ENCODE assay signal across 36 cellular contexts in the genomic region with DNA sequence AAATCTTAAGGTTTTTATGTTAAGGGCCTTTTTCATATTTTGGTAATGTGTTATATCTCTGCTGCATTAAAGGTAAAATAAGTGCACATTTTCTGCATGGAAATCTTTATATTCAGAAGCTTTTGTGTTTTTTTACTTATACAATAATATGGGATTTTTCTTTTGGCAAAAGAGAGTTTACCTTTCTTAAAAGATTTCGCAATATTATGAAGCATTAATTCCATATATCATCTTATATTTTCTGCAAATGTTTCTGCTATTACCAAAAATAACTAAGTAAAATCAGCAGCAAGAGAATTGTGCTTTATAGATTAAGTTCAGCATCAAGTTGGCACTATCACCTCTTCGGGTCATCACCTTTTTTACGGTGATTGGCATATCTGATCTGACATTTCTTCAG.
"Had no signal": no experiment of that assay in that cellular context is flagged by ENCODE, and none has a peak within 500 bp of the region (broad histone marks: within the 10 kb centered on the region; RNA-seq: fewer than 3 reads in every experiment).

No MANE protein-coding gene starts in this region.

- H3K9me3 Mint-ChIP-seq: activated B cell treated with CpG ODN at 0.5 μM for 24 hours; activated CD4-positive, alpha-beta T cell treated with anti-CD3 and anti-CD28 coated beads, Interleukin-2, amount 10 ng/mL, durations not matched to agents 24 days and 14 days had no signal

- H3K36me3 ChIP-seq: adrenal gland, brain microvascular endothelial cell, breast epithelium had no signal

- H3K27ac ChIP-seq: adrenal gland, body of pancreas, brain microvascular endothelial cell, breast epithelium, VCaP had no signal

- ATAC-seq: activated CD8-positive, alpha-beta T cell treated with anti-CD3 and anti-CD28 coated beads for 36 hours; activated naive CD4-positive, alpha-beta T cell treated with anti-CD3 and anti-CD28 coated beads, Interleukin-2, amount 50 U/mL, for 72 hours; activated T-cell treated with anti-CD3 and anti-CD28 coated beads, Interleukin-2, amount 50 U/mL, for 4 hours; activated T-cell treated with anti-CD3 and anti-CD28 coated beads, Interleukin-2, amount 50 U/mL, for 72 hours; activated T-helper 17 cell treated with anti-CD3 and anti-CD28 coated beads, Interleukin-2, amount 50 U/mL, for 72 hours; body of pancreas had no signal

- FAIRE-seq: astrocyte, TTC549 had no signal

- H3K9me3 ChIP-seq: adrenal gland, body of pancreas, breast epithelium had no signal

- H3K4me3 ChIP-seq: adrenal gland, body of pancreas, breast epithelium had no signal

- DNase-seq: activated B cell treated with CpG ODN at 0.5 μM for 24 hours; activated CD4-positive, alpha-beta memory T cell treated with anti-CD3 and anti-CD28 coated beads for 36 hours; activated CD4-positive, alpha-beta T cell treated with anti-CD3 and anti-CD28 coated beads for 4 hours; activated CD4-positive, alpha-beta T cell treated with anti-CD3 and anti-CD28 coated beads, Interleukin-2, amount 10 ng/mL, durations not matched to agents 24 days and 14 days; activated CD4-positive, alpha-beta T cell treated with anti-CD3 and anti-CD28 coated beads, Interleukin-2, amount 50 U/mL, for 1 hour; activated CD4-positive, alpha-beta T cell treated with anti-CD3 and anti-CD28 coated beads, Interleukin-2, amount 50 U/mL, for 4 hours; activated CD4-positive, CD25-positive, alpha-beta regulatory T cell treated with anti-CD3 and anti-CD28 coated beads, Interleukin-2, amount 50 U/mL, for 72 hours; activated CD8-positive, alpha-beta memory T cell treated with anti-CD3 and anti-CD28 coated beads, Interleukin-2, amount 50 U/mL, for 4 hours; activated CD8-positive, alpha-beta T cell treated with anti-CD3 and anti-CD28 coated beads for 36 hours; activated effector memory CD4-positive, alpha-beta T cell treated with anti-CD3 and anti-CD28 coated beads, Interleukin-2, amount 50 U/mL, for 16 hours; activated gamma-delta T cell treated with Interleukin-2 at 50 U/mL for 16 hours; activated naive CD4-positive, alpha-beta T cell; activated naive CD4-positive, alpha-beta T cell treated with anti-CD3 and anti-CD28 coated beads for 36 hours; activated naive CD4-positive, alpha-beta T cell treated with anti-CD3 and anti-CD28 coated beads, Interleukin-2, amount 50 U/mL, for 16 hours; activated naive CD8-positive, alpha-beta T cell treated with anti-CD3 and anti-CD28 coated beads for 36 hours; activated T-cell treated with anti-CD3 and anti-CD28 coated beads for 4 hours; activated T-cell treated with anti-CD3 and anti-CD28 coated beads, Interleukin-2, amount 50 U/mL, for 1 hour; activated T-cell treated with anti-CD3 and anti-CD28 coated beads, Interleukin-2, amount 50 U/mL, for 4 hours; activated T-cell treated with anti-CD3 and anti-CD28 coated beads, Interleukin-2, amount 50 U/mL, for 72 hours; adrenal gland; amniotic stem cell; aorta; body of pancreas; brain microvascular endothelial cell; central memory CD4-positive, alpha-beta T cell; T-helper 2 cell; T-helper 9 cell had no signal

- H3K27me3 Mint-ChIP-seq: activated B cell treated with CpG ODN at 0.5 μM for 24 hours; activated CD4-positive, alpha-beta memory T cell treated with anti-CD3 and anti-CD28 coated beads for 36 hours; activated CD4-positive, alpha-beta T cell treated with anti-CD3 and anti-CD28 coated beads, Interleukin-2, amount 10 ng/mL, durations not matched to agents 24 days and 14 days; activated CD8-positive, alpha-beta T cell treated with anti-CD3 and anti-CD28 coated beads for 36 hours; activated naive CD8-positive, alpha-beta T cell treated with anti-CD3 and anti-CD28 coated beads for 36 hours; activated T-helper 17 cell treated with anti-CD3 and anti-CD28 coated beads, Interleukin-2, amount 50 U/mL, for 72 hours had no signal

- H3K4me1 ChIP-seq: adrenal gland, body of pancreas, breast epithelium had no signal

- H3K27ac Mint-ChIP-seq: activated B cell treated with CpG ODN at 0.5 μM for 24 hours; activated CD4-positive, alpha-beta memory T cell treated with anti-CD3 and anti-CD28 coated beads for 36 hours; activated CD4-positive, alpha-beta T cell treated with anti-CD3 and anti-CD28 coated beads, Interleukin-2, amount 10 ng/mL, durations not matched to agents 24 days and 14 days; activated CD8-positive, alpha-beta T cell treated with anti-CD3 and anti-CD28 coated beads for 36 hours; activated naive CD4-positive, alpha-beta T cell treated with anti-CD3 and anti-CD28 coated beads for 36 hours; activated naive CD8-positive, alpha-beta T cell treated with anti-CD3 and anti-CD28 coated beads for 36 hours; activated T-cell treated with anti-CD3 and anti-CD28 coated beads, Interleukin-2, amount 50 U/mL, for 72 hours; activated T-helper 1 cell treated with anti-CD3 and anti-CD28 coated beads, Interleukin-12 subunit alpha, Interleukin-12 subunit beta, Interleukin-2, Interleukin-4 antibody, amounts not matched to agents 30 ng/mL and 10 ng/mL and 1 ng/mL, durations not matched to agents 14 hours and 24 hours and 36 hours; activated T-helper 17 cell treated with anti-CD3 and anti-CD28 coated beads, Interleukin-2, amount 50 U/mL, for 72 hours; T-helper 1 cell treated with Interleukin-12 subunit alpha and Interleukin-12 subunit beta and Interleukin-4 antibody, amounts not matched to agents 30 μg/mL and 1 μg/mL, for 36 hours; T-helper 2 cell treated with Interferon-gamma antibody and Interleukin-4, amounts not matched to agents 5 μg/mL and 100 μg/mL, for 36 hours had no signal

- H3K27me3 ChIP-seq: adrenal gland, body of pancreas, brain microvascular endothelial cell, breast epithelium had no signal

- H3K4me1 Mint-ChIP-seq: activated B cell treated with CpG ODN at 0.5 μM for 24 hours; activated CD4-positive, alpha-beta T cell treated with anti-CD3 and anti-CD28 coated beads, Interleukin-2, amount 10 ng/mL, durations not matched to agents 24 days and 14 days; activated naive CD8-positive, alpha-beta T cell treated with anti-CD3 and anti-CD28 coated beads for 36 hours; activated T-helper 17 cell treated with anti-CD3 and anti-CD28 coated beads, Interleukin-2, amount 50 U/mL, for 72 hours had no signal

- H3K4me3 Mint-ChIP-seq: activated B cell treated with CpG ODN at 0.5 μM for 24 hours; activated CD4-positive, alpha-beta memory T cell treated with anti-CD3 and anti-CD28 coated beads for 36 hours; activated CD4-positive, alpha-beta T cell treated with anti-CD3 and anti-CD28 coated beads, Interleukin-2, amount 10 ng/mL, durations not matched to agents 24 days and 14 days; activated CD8-positive, alpha-beta T cell treated with anti-CD3 and anti-CD28 coated beads for 36 hours; activated naive CD4-positive, alpha-beta T cell treated with anti-CD3 and anti-CD28 coated beads for 36 hours; activated naive CD8-positive, alpha-beta T cell treated with anti-CD3 and anti-CD28 coated beads for 36 hours; activated T-cell treated with anti-CD3 and anti-CD28 coated beads, Interleukin-2, amount 50 U/mL, for 4 hours; activated T-cell treated with anti-CD3 and anti-CD28 coated beads, Interleukin-2, amount 50 U/mL, for 72 hours; activated T-helper 1 cell treated with anti-CD3 and anti-CD28 coated beads, Interleukin-12 subunit alpha, Interleukin-12 subunit beta, Interleukin-2, Interleukin-4 antibody, amounts not matched to agents 30 ng/mL and 10 ng/mL and 1 ng/mL, durations not matched to agents 14 hours and 24 hours and 36 hours; activated T-helper 17 cell treated with anti-CD3 and anti-CD28 coated beads, Interleukin-2, amount 50 U/mL, for 72 hours; T-helper 1 cell treated with Interleukin-12 subunit alpha and Interleukin-12 subunit beta and Interleukin-4 antibody, amounts not matched to agents 30 μg/mL and 1 μg/mL, for 36 hours; T-helper 2 cell treated with Interferon-gamma antibody and Interleukin-4, amounts not matched to agents 5 μg/mL and 100 μg/mL, for 36 hours had no signal

- H3K36me3 Mint-ChIP-seq: activated CD4-positive, alpha-beta memory T cell treated with anti-CD3 and anti-CD28 coated beads for 36 hours; activated naive CD4-positive, alpha-beta T cell treated with anti-CD3 and anti-CD28 coated beads, Interleukin-2, amount 50 U/mL, for 72 hours; activated naive CD8-positive, alpha-beta T cell treated with anti-CD3 and anti-CD28 coated beads for 36 hours had no signal
